ENCODE assay signal across 8 cellular contexts in the genomic region with DNA sequence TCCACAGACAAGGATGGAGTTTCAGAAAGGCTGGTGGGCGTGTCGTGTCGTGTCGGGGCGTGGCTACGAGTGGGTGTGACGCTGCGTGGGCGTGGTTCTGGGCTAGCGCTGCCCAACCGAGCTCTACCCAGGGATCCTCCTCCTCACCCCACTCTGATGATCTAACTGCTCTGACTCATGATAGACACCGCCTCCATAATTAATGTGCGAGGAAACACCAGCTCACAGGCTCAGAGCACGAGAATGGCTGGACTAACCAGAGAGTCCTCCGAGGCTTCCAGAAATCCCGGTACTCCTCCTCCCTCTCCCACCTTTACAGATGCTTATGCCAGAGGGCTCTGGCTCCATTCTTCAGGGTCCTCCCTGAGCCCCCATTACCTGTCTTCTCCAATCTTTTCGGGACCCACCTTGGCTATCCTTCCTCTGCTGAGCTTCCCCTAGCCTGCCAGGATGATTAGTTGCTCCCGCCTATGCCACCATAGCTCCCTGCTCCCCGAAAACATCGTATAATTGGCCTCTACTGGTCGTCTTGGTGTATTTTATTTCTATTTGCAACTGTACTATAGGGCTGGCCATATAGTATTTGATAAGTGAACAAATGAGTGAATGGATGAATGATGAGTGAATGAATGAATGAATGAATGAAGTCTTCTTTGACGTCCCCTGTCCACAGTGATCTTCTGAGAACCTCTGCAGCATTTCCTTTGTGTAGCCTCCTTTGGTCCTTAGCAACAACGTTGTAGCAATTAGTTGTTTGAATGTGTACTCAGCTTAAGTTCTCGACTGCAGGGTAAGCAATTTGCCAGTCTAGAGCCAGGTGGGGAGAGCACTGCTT. TPM values are rescaled to one million over a fixed set of nuclear protein-coding genes. Genes with fewer than 3 reads are reported as not detected.
DNase-seq lines count a peak whose midpoint lies in the region; ATAC-seq and TF ChIP-seq lines count a peak whose summit lies in the region.

No MANE protein-coding gene starts in this region.

- peak overlapping the region; percentile 64 for H3K9ac ChIP-seq in Karpas-422 (ENCODE audit: low read length)

- H3K9me3 ChIP-seq in Karpas-422 (ENCODE audit: low read length) (no peaks in the 10 kb centered on the region), thoracic aorta (no peaks in the 10 kb centered on the region)

- no peak for ATAC-seq in thoracic aorta (ENCODE audit: insufficient number of reproducible peaks, low FRiP score, low read depth)
- ATAC-seq in GM19397 (IDR thresholded peaks at IDR 0.05; ENCODE audit: unreplicated experiment): no peak

- no peaks in the 10 kb centered on the region for H3K9me2 ChIP-seq in Karpas-422 (replicated peaks; ENCODE audit: insufficient read depth, low read length)

- H3K4me3 ChIP-seq in Karpas-422 (ENCODE audit: low read length) (peak overlapping the region; percentile 68), thoracic aorta (peak overlapping the region; percentile 35)

- peak overlapping the region; percentile 95 for H2AFZ ChIP-seq in Karpas-422 (ENCODE audit: low read length)

- H3K27ac ChIP-seq in Karpas-422 (ENCODE audit: low read length) (no peak overlapping the region), thoracic aorta (no peak overlapping the region)

- H3K79me2 ChIP-seq in Karpas-422 (ENCODE audit: low read length): no peaks in the 10 kb centered on the region

- H3K27me3 ChIP-seq in Karpas-422 (ENCODE audit: low read length) (no peaks in the 10 kb centered on the region), thoracic aorta (replicated peaks; ENCODE audit: insufficient read depth) (no peaks in the 10 kb centered on the region)

- TF ChIP-seq CTCF in thoracic aorta (IDR thresholded peaks at IDR 0.05): no peak

- H3K36me3 ChIP-seq in Karpas-422 (ENCODE audit: insufficient read depth, low read length): no peaks in the 10 kb centered on the region
- no peaks in the 10 kb centered on the region for H3K36me3 ChIP-seq in thoracic aorta

- H4K20me1 ChIP-seq in Karpas-422 (ENCODE audit: insufficient read depth, low read depth, low read length): no peaks in the 10 kb centered on the region

- DNase-seq in ELR (ENCODE audit: low read depth): peak; percentile 85
- DNase-seq in Karpas-422: peak; percentile 92
- peak; percentile 63 for DNase-seq in activated naive CD4-positive, alpha-beta T cell treated with Interleukin-2 at 50 U/mL for 16 hours
- DNase-seq in germinal center (ENCODE audit: low spot score): peak; percentile 76
- DNase-seq in occipital lobe (lab: John Stamatoyannopoulos, UW): peak; percentile 79
- peak; percentile 31 for DNase-seq in thoracic aorta (ENCODE audit: low spot score)

- peak; percentile 90 for TF ChIP-seq POLR2A in Raji (IDR thresholded peaks at IDR 0.05; ENCODE audit: insufficient read depth, low read depth, low read length)

- H3K4me1 ChIP-seq in Karpas-422 (ENCODE audit: low read length) (peaks cover 11% of the 10 kb centered on the region), thoracic aorta (ENCODE audit: control insufficient read depth in 1 of 2, low read depth in 2 of 2) (peaks cover 0 to 6% of the 10 kb centered on the region in 2 donors)

- H3K4me2 ChIP-seq in Karpas-422 (ENCODE audit: low read depth, low read length, poor library complexity, severe bottlenecking): peak overlapping the region; percentile 72

RNA-seq across cellular contexts. Expression of gene TMPRSS13, which starts 21.7 kb away (rescaled TPM):
- total RNA-seq in Karpas-422 (2014; rRNA removed; shearing (Covaris generic); ENCODE audit: low replicate concordance): 0.69 and 1.1 TPM in 2 replicates
- total RNA-seq in occipital lobe (0.47 TPM), thoracic aorta (1 to 10 TPM in 1 of 2 donors, not detected in 1; 1.1 TPM)

RNA-seq across cellular contexts. Expression of gene FXYD6, which starts 31.0 kb away (rescaled TPM):
- total RNA-seq in Karpas-422 (2014; rRNA removed; shearing (Covaris generic); ENCODE audit: low replicate concordance): not detected in 2 replicates
- total RNA-seq in occipital lobe: 107 TPM
- total RNA-seq in thoracic aorta: 10 to 100 TPM; 17.5 to 17.8 TPM

Comparison
In these comparisons a context has a peak if more than half of its experiments do, and no peak if none do; other contexts are left out.
1. DNase-seq: peak in every context shown above with its lines; median percentile 92 in Karpas-422; 85 in ELR; 79 in occipital lobe; 76 in germinal center; 63 in activated naive CD4-positive, alpha-beta T cell treated with Interleukin-2 at 50 U/mL for 16 hours; 31 in thoracic aorta.
2. RNA of gene FXYD6, which starts 31.0 kb away (total RNA-seq): 107 TPM in occipital lobe (single experiment) and 17.5 to 17.8 TPM in thoracic aorta; not detected in Karpas-422; every median in the first group is over 10 times any median in the second.